Comparison of ENCODE assay signal across 8 cellular contexts in the genomic region with DNA sequence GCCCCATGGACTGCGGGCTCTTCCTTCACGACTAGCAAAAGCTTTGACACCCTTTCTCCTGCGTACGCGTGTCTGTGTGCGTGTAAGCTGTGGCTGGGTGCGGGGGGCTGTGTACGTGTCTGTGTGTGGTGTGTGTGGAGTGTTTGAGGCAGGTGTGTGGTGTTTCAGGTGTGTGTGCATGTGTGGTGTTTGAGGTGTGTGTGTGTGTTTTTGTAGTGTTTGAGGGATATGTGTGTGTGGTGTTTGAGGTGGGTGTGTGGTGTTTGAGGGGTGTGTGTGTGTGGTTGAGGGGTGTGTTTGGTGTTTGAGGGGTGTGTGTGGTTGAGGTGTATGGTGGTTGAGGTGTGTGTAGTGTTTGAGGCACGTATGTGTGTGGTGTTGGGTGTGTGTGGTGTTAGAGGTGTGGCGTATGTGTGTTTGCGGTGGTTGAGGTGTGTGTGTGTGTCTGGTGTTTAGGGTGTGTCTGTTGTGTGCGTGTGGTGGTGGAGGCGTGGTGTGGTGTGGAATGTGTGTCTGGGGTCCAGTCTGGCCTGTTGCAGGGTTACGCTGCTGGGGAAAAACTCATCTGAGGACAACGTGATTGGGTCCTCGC. TPM values are rescaled to one million over a fixed set of nuclear protein-coding genes. Genes with fewer than 3 reads are reported as not detected.
DNase-seq lines count a peak whose midpoint lies in the region; ATAC-seq and TF ChIP-seq lines count a peak whose summit lies in the region.

No MANE protein-coding gene starts in this region.

- intact Hi-C loops in Right ventricle myocardium inferior (cut with DNase I) (no loop called here), left cardiac atrium (cut with DNase I) (no loop called here), vagina (cut with DNase I) (no loop called here)

- no peak for TF ChIP-seq POLR2A in vagina (IDR thresholded peaks at IDR 0.05)

- 25 to 34% methylated on average over 16 of the region's 16 CpGs for WGBS in lung, 2 donors

- ATAC-seq in Right ventricle myocardium inferior (peak; percentile 1), left cardiac atrium (no peak), lung (ENCODE audit: insufficient read depth, low FRiP score) (no peak), HG03139 (IDR thresholded peaks at IDR 0.05; ENCODE audit: unreplicated experiment) (no peak), HG03039 (IDR thresholded peaks at IDR 0.05; ENCODE audit: unreplicated experiment) (no peak)

- no peaks in the 10 kb centered on the region for H3K9me3 ChIP-seq in lung (ENCODE audit: control insufficient read depth in 2 of 2, insufficient read depth in 1 of 2, low read length in 1 of 2)
- H3K9me3 ChIP-seq in vagina: no peaks in the 10 kb centered on the region

- H3K36me3 ChIP-seq in lung (ENCODE audit: control insufficient read depth in 2 of 2, insufficient read depth in 2 of 2, low read length in 2 of 2) (peaks cover 0 to 18% of the 10 kb centered on the region in 2 donors), vagina (no peaks in the 10 kb centered on the region)

- H3K4me3 ChIP-seq in astrocyte of the cerebellum (ENCODE audit: low read depth, low read length): peak overlapping the region; percentile 83
- H3K4me3 ChIP-seq in lung: peak overlapping the region; percentile 74
- H3K4me3 ChIP-seq in vagina: peak overlapping the region; percentile 58 to 85

- H3K4me1 ChIP-seq in lung (ENCODE audit: control insufficient read depth in 2 of 2, insufficient read depth in 2 of 2, low read length in 2 of 2) (peaks cover 0 to 13% of the 10 kb centered on the region in 2 donors), vagina (peaks cover 19% of the 10 kb centered on the region)

- in situ Hi-C loops in astrocyte of the cerebellum (cut with HindIII; ENCODE audit: low sequenced_read_pairs): loop anchor here (5.0 kb wide), 1 partner anchor 51 kb away; a partner anchor contains a TSS

- H3K27me3 ChIP-seq in lung (ENCODE audit: control insufficient read depth, insufficient read depth) (no peaks in the 10 kb centered on the region), vagina (no peaks in the 10 kb centered on the region)

- no peak for DNase-seq in Right ventricle myocardium inferior (ENCODE audit: missing footprints)
- DNase-seq in left cardiac atrium: no peak
- DNase-seq in astrocyte of the cerebellum (ENCODE audit: low read depth): no peak
- DNase-seq in lung (ENCODE audit: low spot score): no peak
- peak in 1 of 2 donors; percentile 85 for DNase-seq in vagina (ENCODE audit: extremely low spot score in 2 of 2)
- no peak for DNase-seq in HUDEP-2 (lab: John Stamatoyannopoulos, UW; ENCODE audit: unreplicated experiment in 76 of 76)

- H3K27ac ChIP-seq in lung (ENCODE audit: low read depth in 1 of 2, low read length in 1 of 2) (peak overlapping the region; percentile 63 to 86), vagina (peak overlapping the region; percentile 57)

- no peak for TF ChIP-seq CTCF in astrocyte of the cerebellum (IDR thresholded peaks at IDR 0.05; ENCODE audit: low read depth, low read length, missing control alignments)
- no peak for TF ChIP-seq CTCF in lung (IDR thresholded peaks at IDR 0.05; ENCODE audit: control extremely low read depth, extremely low read depth)
- no peak for TF ChIP-seq CTCF in vagina (IDR thresholded peaks at IDR 0.05)

RNA-seq across cellular contexts. Expression of a gene that starts 0.7 kb away (rescaled TPM):
- 21.3 TPM for total RNA-seq in Right ventricle myocardium inferior
- 10 to 100 TPM; 27.0 to 32.5 TPM for total RNA-seq in left cardiac atrium
- total RNA-seq in lung: 10 to 100 TPM; 21.2 to 57.7 TPM
- polyA plus RNA-seq in lung: 10 to 100 TPM; 34.7 to 46.3 TPM
- 44.2 TPM for total RNA-seq in vagina

RNA-seq across cellular contexts. Expression of a gene that starts 28.0 kb away (rescaled TPM):
- 0.57 TPM for total RNA-seq in Right ventricle myocardium inferior
- 1 to 10 TPM in 1 of 2 donors, under 1 TPM in 1; 0.42 to 1.1 TPM for total RNA-seq in left cardiac atrium
- total RNA-seq in lung: 1 to 10 TPM; 1.2 to 2.7 TPM
- polyA plus RNA-seq in lung: 1 to 10 TPM in 1 of 2 donors, under 1 TPM in 1; 0.91 to 1.1 TPM
- total RNA-seq in vagina: 3.2 TPM

RNA-seq across cellular contexts. Expression of a gene that starts 44.0 kb away (rescaled TPM):
- total RNA-seq in Right ventricle myocardium inferior (22.2 TPM), left cardiac atrium (10 to 100 TPM; 19.5 to 34.1 TPM), lung (10 to 100 TPM; 17.1 to 44.0 TPM), vagina (20.4 TPM)
- 10 to 100 TPM; 15.5 to 28.5 TPM for polyA plus RNA-seq in lung

RNA-seq across cellular contexts. Expression of a gene that starts 46.0 kb away (rescaled TPM):
- total RNA-seq in Right ventricle myocardium inferior: 37.8 TPM
- total RNA-seq in left cardiac atrium: 10 to 100 TPM; 31.6 to 35.3 TPM
- total RNA-seq in lung: 10 to 100 TPM; 59.4 to 87.3 TPM
- polyA plus RNA-seq in lung: 100 to 1,000 TPM in 1 of 2 donors, 10 to 100 TPM in 1; 62.4 to 142 TPM
- total RNA-seq in vagina: 51.6 TPM

RNA-seq across cellular contexts. Expression of a gene that starts 50.4 kb away (rescaled TPM):
- total RNA-seq in Right ventricle myocardium inferior: 370 TPM
- total RNA-seq in left cardiac atrium: 100 to 1,000 TPM; 201 to 269 TPM
- total RNA-seq in lung: 10 to 100 TPM in 1 of 2 donors, 1 to 10 TPM in 1; 5.7 to 21.2 TPM
- polyA plus RNA-seq in lung: 10 to 100 TPM; 11.8 to 14.5 TPM
- total RNA-seq in vagina: 29.2 TPM
